In the genomic region with DNA sequence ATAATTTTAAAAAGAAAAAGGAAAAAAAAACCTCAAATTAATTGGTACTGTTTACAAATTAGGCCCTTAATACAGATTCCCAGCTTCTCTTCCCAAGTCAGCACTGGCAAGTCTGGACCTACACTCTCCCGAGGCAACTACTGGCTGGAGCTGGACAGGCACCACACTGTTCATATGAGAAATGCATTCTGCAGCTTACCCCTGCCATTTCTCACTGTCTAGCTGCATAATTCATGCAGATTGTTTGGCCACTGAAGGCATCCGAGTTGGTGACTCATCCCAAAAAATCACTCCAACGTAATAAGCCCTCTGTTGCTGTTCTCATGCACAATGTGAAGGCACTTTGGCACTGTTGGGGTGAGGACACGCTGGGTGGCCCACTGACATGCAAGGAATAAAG, we compare ENCODE assay signal across 14 cellular contexts. TPM values are rescaled to one million over a fixed set of nuclear protein-coding genes. Genes with fewer than 3 reads are reported as not detected.
DNase-seq lines count a peak whose midpoint lies in the region; ATAC-seq and TF ChIP-seq lines count a peak whose summit lies in the region.
"Had no signal": no experiment of that assay in that cellular context is flagged by ENCODE, and none has a peak within 500 bp of the region (broad histone marks: within the 10 kb centered on the region; RNA-seq: fewer than 3 reads in every experiment).

No MANE protein-coding gene starts in this region.

- H3K27ac ChIP-seq in osteoblast (ENCODE audit: low read depth, low read length): no peak overlapping the region
- H3K27ac ChIP-seq in esophagus muscularis mucosa (replicated peaks in 1 of 4): no peak overlapping the region
- H3K27ac ChIP-seq: BLaER1, hepatocyte, upper lobe of left lung had no signal

- H2AFZ ChIP-seq in osteoblast (ENCODE audit: low read length): no peak overlapping the region
- H2AFZ ChIP-seq: hepatocyte had no signal

- TF ChIP-seq CTCF in osteoblast (IDR thresholded peaks at IDR 0.05; ENCODE audit: extremely low read depth, low read depth, low read length) (no peak), esophagus muscularis mucosa (IDR thresholded peaks at IDR 0.05) (no peak)

- no peaks in the 10 kb centered on the region for H4K20me1 ChIP-seq in osteoblast (ENCODE audit: insufficient read depth, low read length)
- H4K20me1 ChIP-seq: BLaER1 had no signal

- H3K27me3 ChIP-seq in osteoblast (ENCODE audit: insufficient read depth, low read length): no peaks in the 10 kb centered on the region
- H3K27me3 ChIP-seq in esophagus muscularis mucosa: no peaks in the 10 kb centered on the region
- H3K27me3 ChIP-seq: BLaER1, hepatocyte, upper lobe of left lung had no signal

- no peak for TF ChIP-seq EP300 in esophagus muscularis mucosa (IDR thresholded peaks at IDR 0.05)

- peaks cover 3% of the 10 kb centered on the region for H3K4me1 ChIP-seq in osteoblast (ENCODE audit: insufficient read depth, low read length)
- peaks cover 0 to 4% (median 2%) of the 10 kb centered on the region in 4 donors for H3K4me1 ChIP-seq in esophagus muscularis mucosa
- H3K4me1 ChIP-seq: BLaER1, upper lobe of left lung had no signal

- no peak overlapping the region for H3K4me3 ChIP-seq in osteoblast (ENCODE audit: insufficient read depth, low read length)
- no peak overlapping the region for H3K4me3 ChIP-seq in esophagus muscularis mucosa
- H3K4me3 ChIP-seq: BLaER1, hepatocyte, upper lobe of left lung had no signal

- H3K9me3 ChIP-seq in osteoblast (ENCODE audit: low read depth, low read length): no peaks in the 10 kb centered on the region
- H3K9me3 ChIP-seq in esophagus muscularis mucosa: no peaks in the 10 kb centered on the region
- H3K9me3 ChIP-seq: BLaER1, upper lobe of left lung had no signal

- peaks cover 3% of the 10 kb centered on the region for H3K36me3 ChIP-seq in osteoblast (ENCODE audit: insufficient read depth, low read length)
- peaks cover 36 to 78% (median 51%) of the 10 kb centered on the region in 4 donors for H3K36me3 ChIP-seq in esophagus muscularis mucosa

- WGBS in esophagus muscularis mucosa: 53% methylated on average over 4 of the region's 4 CpGs

- no peak overlapping the region for H3K4me2 ChIP-seq in osteoblast (ENCODE audit: insufficient read depth, low read length)
- H3K4me2 ChIP-seq: BLaER1, hepatocyte had no signal

- H3K79me2 ChIP-seq in osteoblast (ENCODE audit: insufficient read depth, low read length): no peaks in the 10 kb centered on the region
- H3K79me2 ChIP-seq: hepatocyte had no signal

- DNase-seq in AG20443 (ENCODE audit: low spot score) (peak; percentile 86), M059J (ENCODE audit: low read depth) (peak; percentile 63), osteoblast (ENCODE audit: insufficient read length, low spot score, missing footprints) (peak; percentile 96), NAMALWA (ENCODE audit: low spot score) (no peak), iPS-NIHi7 (ENCODE audit: extremely low spot score) (no peak), esophagus muscularis mucosa (ENCODE audit: extremely low spot score) (no peak)
- DNase-seq: posterior cingulate gyrus; stimulated activated CD8-positive, alpha-beta memory T cell treated with anti-CD3 and anti-CD28 coated beads, Interleukin-4, amount 100 ng/mL, for 48 hours; upper lobe of left lung had no signal

- ATAC-seq in esophagus mucosa (peak; percentile 28), GM21447 (IDR thresholded peaks at IDR 0.05; ENCODE audit: unreplicated experiment) (no peak)

- TF ChIP-seq POLR2A in esophagus muscularis mucosa (IDR thresholded peaks at IDR 0.05; ENCODE audit: low read depth): no peak

- intact Hi-C loops in esophagus muscularis mucosa (cut with DNase I): no loop called here

RNA-seq across cellular contexts. Expression of gene ROPN1B, which starts 45.3 kb away (rescaled TPM):
- 0.15 and 8.8 TPM in 2 replicates for total RNA-seq in M059J (2014; rRNA removed; shearing (Covaris generic))
- total RNA-seq in esophagus mucosa (not detected), osteoblast (not detected in 2 replicates), esophagus muscularis mucosa (under 1 TPM in 1 of 4 donors, not detected in 3; 0.52 TPM)
- total RNA-seq: hepatocyte, HT1080 had no signal

Comparison
In these comparisons a context has a peak if more than half of its experiments do, and no peak if none do; other contexts are left out.
1. DNase-seq: peak in AG20443 (single experiment), M059J (single experiment) and osteoblast (single experiment); none in NAMALWA (single experiment), iPS-NIHi7 (single experiment) and esophagus muscularis mucosa (single experiment).